22 cellular contexts compared by ENCODE assay signal in the genomic region with DNA sequence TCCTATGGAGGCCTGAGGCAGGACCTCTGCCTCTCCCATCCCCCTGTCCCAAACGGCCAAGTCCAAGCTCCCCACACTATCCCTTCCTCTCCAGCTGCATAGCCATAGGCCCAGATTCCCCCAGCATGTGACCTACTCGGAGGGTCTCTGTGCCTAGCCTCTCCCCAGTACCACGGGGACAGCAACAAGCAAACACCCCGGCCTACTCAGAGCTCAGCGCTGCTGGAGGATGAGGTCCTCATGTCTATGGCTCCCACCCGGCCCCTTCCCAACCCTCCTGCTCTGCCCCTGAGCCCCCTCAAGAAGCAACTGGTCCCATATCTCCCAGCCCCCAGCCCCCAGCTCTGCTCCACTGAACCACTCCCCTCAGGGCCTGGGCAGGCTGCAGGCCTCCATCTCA. TPM values are rescaled to one million over a fixed set of nuclear protein-coding genes. Genes with fewer than 3 reads are reported as not detected.
DNase-seq lines count a peak whose midpoint lies in the region; ATAC-seq and TF ChIP-seq lines count a peak whose summit lies in the region.
"Had no signal": no experiment of that assay in that cellular context is flagged by ENCODE, and none has a peak within 500 bp of the region (broad histone marks: within the 10 kb centered on the region; RNA-seq: fewer than 3 reads in every experiment).

No MANE protein-coding gene starts in this region.

- peaks cover 81% of the 10 kb centered on the region for H3K36me3 ChIP-seq in CD4-positive, CD25-positive, alpha-beta regulatory T cell (ENCODE audit: control insufficient read depth, insufficient read depth, low read length)
- peaks cover 77% of the 10 kb centered on the region for H3K36me3 ChIP-seq in CD4-positive, alpha-beta memory T cell (ENCODE audit: insufficient read depth, low read length)
- no peaks in the 10 kb centered on the region for H3K36me3 ChIP-seq in neural progenitor cell
- H3K36me3 ChIP-seq in suprapubic skin: peaks cover 37% of the 10 kb centered on the region

- no peaks in the 10 kb centered on the region for H4K20me1 ChIP-seq in neural progenitor cell (ENCODE audit: low read depth)

- H3K79me2 ChIP-seq in neural progenitor cell (ENCODE audit: low read depth): no peaks in the 10 kb centered on the region

- H3K27me3 ChIP-seq in CD4-positive, CD25-positive, alpha-beta regulatory T cell (ENCODE audit: control insufficient read depth, insufficient read depth, low read length): no peaks in the 10 kb centered on the region
- H3K27me3 ChIP-seq in CD4-positive, alpha-beta memory T cell (ENCODE audit: insufficient read depth, low read length): no peaks in the 10 kb centered on the region
- H3K27me3 ChIP-seq in neural progenitor cell (no peaks in the 10 kb centered on the region), suprapubic skin (no peaks in the 10 kb centered on the region)
- H3K27me3 ChIP-seq: body of pancreas, heart left ventricle, tibial artery had no signal

- H3K27ac Mint-ChIP-seq in CD4-positive, CD25-positive, alpha-beta regulatory T cell: peak overlapping the region; percentile 58 to 90 (median 89)
- H3K27ac Mint-ChIP-seq in CD4-positive, alpha-beta memory T cell: peak overlapping the region in 6 of 7 donors; percentile 27 to 90 (median 76)
- peak overlapping the region; percentile 58 for H3K27ac Mint-ChIP-seq in activated naive CD8-positive, alpha-beta T cell treated with anti-CD3 and anti-CD28 coated beads for 36 hours
- peak overlapping the region; percentile 28 for H3K27ac Mint-ChIP-seq in neural progenitor cell

- intact Hi-C loops in CD4-positive, alpha-beta memory T cell (cut with micrococcal nuclease): no loop called here

- H3K4me3 ChIP-seq in CD4-positive, CD25-positive, alpha-beta regulatory T cell (ENCODE audit: low read depth, low read length): no peak overlapping the region
- H3K4me3 ChIP-seq in CD4-positive, alpha-beta memory T cell (ENCODE audit: low read length in 2 of 2): no peak overlapping the region
- no peak overlapping the region for H3K4me3 ChIP-seq in neural progenitor cell
- no peak overlapping the region for H3K4me3 ChIP-seq in suprapubic skin
- H3K4me3 ChIP-seq: body of pancreas, heart left ventricle, SK-N-MC, tibial artery had no signal

- POLR2A ChIA-PET in CD4-positive, alpha-beta memory T cell (lab: Charles Lee; ENCODE audit: partially characterized antibody): interaction anchor here (0.6 to 1.3 kb wide), 6 partner anchors 10 to 82 kb away, joined by 3 to 6 read pairs (median 4); no protein-coding TSS in a partner anchor

- peak overlapping the region in 1 of 4 donors; percentile 35 for H3K4me3 Mint-ChIP-seq in CD4-positive, CD25-positive, alpha-beta regulatory T cell
- no peak overlapping the region for H3K4me3 Mint-ChIP-seq in CD4-positive, alpha-beta memory T cell
- no peak overlapping the region for H3K4me3 Mint-ChIP-seq in activated naive CD8-positive, alpha-beta T cell treated with anti-CD3 and anti-CD28 coated beads for 36 hours
- H3K4me3 Mint-ChIP-seq in neural progenitor cell: no peak overlapping the region
- H3K4me3 Mint-ChIP-seq: activated T-cell treated with anti-CD3 and anti-CD28 coated beads, Interleukin-2, amount 50 U/mL, for 4 hours; stimulated activated naive CD8-positive, alpha-beta T cell treated with anti-CD3 and anti-CD28 coated beads, Interleukin-15, amount 100 ng/mL, for 72 hours; WTC11 had no signal

- H3K9me3 Mint-ChIP-seq in CD4-positive, CD25-positive, alpha-beta regulatory T cell: no peaks in the 10 kb centered on the region
- no peaks in the 10 kb centered on the region for H3K9me3 Mint-ChIP-seq in CD4-positive, alpha-beta memory T cell
- H3K9me3 Mint-ChIP-seq in activated naive CD8-positive, alpha-beta T cell treated with anti-CD3 and anti-CD28 coated beads for 36 hours: no peaks in the 10 kb centered on the region
- no peaks in the 10 kb centered on the region for H3K9me3 Mint-ChIP-seq in neural progenitor cell
- H3K9me3 Mint-ChIP-seq: activated T-cell treated with anti-CD3 and anti-CD28 coated beads, Interleukin-2, amount 50 U/mL, for 4 hours; stimulated activated naive CD8-positive, alpha-beta T cell treated with anti-CD3 and anti-CD28 coated beads, Interleukin-15, amount 100 ng/mL, for 72 hours had no signal

- no peak overlapping the region for H3K9ac ChIP-seq in neural progenitor cell

- WGBS in suprapubic skin: 93% methylated on average over 6 of the region's 6 CpGs

- CTCF ChIA-PET in CD4-positive, alpha-beta memory T cell (lab: Charles Lee; ENCODE audit: partially characterized antibody): interaction anchor here (7.6 kb wide), 1 partner anchor 58 kb away, joined by 68 read pairs; no protein-coding TSS in a partner anchor

- peaks cover 5% of the 10 kb centered on the region for H3K4me1 ChIP-seq in CD4-positive, CD25-positive, alpha-beta regulatory T cell (ENCODE audit: control insufficient read depth, insufficient read depth, low read length, poor library complexity, severe bottlenecking)
- H3K4me1 ChIP-seq in CD4-positive, alpha-beta memory T cell (ENCODE audit: insufficient read depth, low read length): peaks cover 23% of the 10 kb centered on the region
- peaks cover 15% of the 10 kb centered on the region for H3K4me1 ChIP-seq in neural progenitor cell
- no peaks in the 10 kb centered on the region for H3K4me1 ChIP-seq in suprapubic skin
- H3K4me1 ChIP-seq: body of pancreas, tibial artery had no signal

- no peak for ATAC-seq in CD4-positive, CD25-positive, alpha-beta regulatory T cell (ENCODE audit: low read depth in 2 of 2)
- ATAC-seq: activated T-cell treated with anti-CD3 and anti-CD28 coated beads, Interleukin-2, amount 50 U/mL, for 4 hours; body of pancreas; heart left ventricle; stimulated activated naive CD8-positive, alpha-beta T cell treated with anti-CD3 and anti-CD28 coated beads, Interleukin-15, amount 100 ng/mL, for 72 hours; WTC11 had no signal

- H3K9me3 ChIP-seq in CD4-positive, CD25-positive, alpha-beta regulatory T cell (ENCODE audit: control insufficient read depth in 2 of 2, low read length in 2 of 2): no peaks in the 10 kb centered on the region
- H3K9me3 ChIP-seq in CD4-positive, alpha-beta memory T cell (ENCODE audit: control insufficient read depth in 1 of 2, low read length in 2 of 2): no peaks in the 10 kb centered on the region
- no peaks in the 10 kb centered on the region for H3K9me3 ChIP-seq in neural progenitor cell (ENCODE audit: low read depth)
- H3K9me3 ChIP-seq in suprapubic skin: no peaks in the 10 kb centered on the region
- H3K9me3 ChIP-seq: body of pancreas, heart left ventricle, tibial artery had no signal

- no peak for TF ChIP-seq EP300 in suprapubic skin (IDR thresholded peaks at IDR 0.05)

- TF ChIP-seq POLR2A in suprapubic skin (IDR thresholded peaks at IDR 0.05): no peak

- TF ChIP-seq CTCF in neural progenitor cell (IDR thresholded peaks at IDR 0.05): no peak
- TF ChIP-seq CTCF in suprapubic skin (IDR thresholded peaks at IDR 0.05): no peak

- H3K4me1 Mint-ChIP-seq in CD4-positive, CD25-positive, alpha-beta regulatory T cell: peaks cover 3 to 53% (median 23%) of the 10 kb centered on the region in 4 donors
- H3K4me1 Mint-ChIP-seq in CD4-positive, alpha-beta memory T cell: peaks cover 16 to 43% (median 34%) of the 10 kb centered on the region in 4 donors
- H3K4me1 Mint-ChIP-seq in activated naive CD8-positive, alpha-beta T cell treated with anti-CD3 and anti-CD28 coated beads for 36 hours: peaks cover 2% of the 10 kb centered on the region
- peaks cover 35% of the 10 kb centered on the region for H3K4me1 Mint-ChIP-seq in neural progenitor cell

- no peaks in the 10 kb centered on the region for H3F3A ChIP-seq in neural progenitor cell (ENCODE audit: low read depth)

- DNase-seq in CD4-positive, CD25-positive, alpha-beta regulatory T cell: no peak
- DNase-seq in CD4-positive, alpha-beta memory T cell: no peak
- no peak for DNase-seq in activated naive CD8-positive, alpha-beta T cell treated with anti-CD3 and anti-CD28 coated beads for 36 hours
- DNase-seq in neural progenitor cell (ENCODE audit: low spot score): no peak
- DNase-seq in HCEC 1CT: no peak
- DNase-seq in suprapubic skin (ENCODE audit: low spot score in 2 of 2): no peak
- no peak for DNase-seq in cerebellar nuclear complex (lab: John Stamatoyannopoulos, UW)
- DNase-seq: activated CD4-positive, alpha-beta T cell treated with anti-CD3 and anti-CD28 coated beads, Interleukin-2, amount 50 U/mL, for 48 hours; activated T-cell treated with anti-CD3 and anti-CD28 coated beads, Interleukin-2, amount 50 U/mL, for 4 hours; body of pancreas; effector CD8-positive, alpha-beta T cell; foreskin fibroblast; heart left ventricle; NCI-H1048; NCI-H187 treated with DMSO at 0.1 percent for 48 hours; nucleus accumbens; retina; stimulated activated CD4-positive, alpha-beta T cell treated with anti-CD3 and anti-CD28 coated beads, Interleukin-4, amount 100 ng/mL, for 4 hours; stimulated activated naive CD8-positive, alpha-beta T cell treated with anti-CD3 and anti-CD28 coated beads, Interleukin-15, amount 100 ng/mL, for 72 hours; tibial artery had no signal

- peaks cover 49% of the 10 kb centered on the region for H3K36me3 Mint-ChIP-seq in CD4-positive, CD25-positive, alpha-beta regulatory T cell
- H3K36me3 Mint-ChIP-seq in CD4-positive, alpha-beta memory T cell: peaks cover 66 to 94% of the 10 kb centered on the region in 2 donors
- H3K36me3 Mint-ChIP-seq in activated naive CD8-positive, alpha-beta T cell treated with anti-CD3 and anti-CD28 coated beads for 36 hours: no peaks in the 10 kb centered on the region
- H3K36me3 Mint-ChIP-seq in neural progenitor cell: peaks cover 13% of the 10 kb centered on the region

- no peak overlapping the region for H3K4me2 ChIP-seq in neural progenitor cell

- H3K27ac ChIP-seq in CD4-positive, CD25-positive, alpha-beta regulatory T cell (ENCODE audit: insufficient read depth, low read length, poor library complexity, severe bottlenecking): peak overlapping the region; percentile 6
- no peak overlapping the region for H3K27ac ChIP-seq in CD4-positive, alpha-beta memory T cell (ENCODE audit: low read depth, low read length)
- H3K27ac ChIP-seq in neural progenitor cell (no peak overlapping the region), suprapubic skin (no peak overlapping the region)
- H3K27ac ChIP-seq: body of pancreas, heart left ventricle, SK-N-MC, tibial artery had no signal

- no peaks in the 10 kb centered on the region for H3K27me3 Mint-ChIP-seq in CD4-positive, CD25-positive, alpha-beta regulatory T cell
- H3K27me3 Mint-ChIP-seq in CD4-positive, alpha-beta memory T cell: no peaks in the 10 kb centered on the region
- no peaks in the 10 kb centered on the region for H3K27me3 Mint-ChIP-seq in activated naive CD8-positive, alpha-beta T cell treated with anti-CD3 and anti-CD28 coated beads for 36 hours
- H3K27me3 Mint-ChIP-seq in neural progenitor cell (ENCODE audit: insufficient read depth, low read depth): no peaks in the 10 kb centered on the region
- H3K27me3 Mint-ChIP-seq: stimulated activated naive CD8-positive, alpha-beta T cell treated with anti-CD3 and anti-CD28 coated beads, Interleukin-15, amount 100 ng/mL, for 72 hours had no signal

- H2AFZ ChIP-seq in neural progenitor cell (replicated peaks): no peak overlapping the region

RNA-seq across cellular contexts. Expression of a gene that starts 24.2 kb away (rescaled TPM):
- total RNA-seq in CD4-positive, CD25-positive, alpha-beta regulatory T cell: 213 TPM
- 100 to 1,000 TPM; 361 to 410 (median 381) TPM for polyA plus RNA-seq in CD4-positive, CD25-positive, alpha-beta regulatory T cell
- 100 to 1,000 TPM; 296 to 306 TPM for total RNA-seq in CD4-positive, alpha-beta memory T cell
- polyA plus RNA-seq in CD4-positive, alpha-beta memory T cell: 100 to 1,000 TPM; 544 to 586 TPM
- total RNA-seq in activated naive CD8-positive, alpha-beta T cell treated with anti-CD3 and anti-CD28 coated beads for 36 hours: 10 to 100 TPM; 34.1 to 35.8 TPM
- total RNA-seq in neural progenitor cell (ENCODE audit: low replicate concordance) (28.9 and 37.2 TPM in 2 replicates), suprapubic skin (10 to 100 TPM; 36.3 to 62.5 (median 53.9) TPM)

Comparison
In these comparisons a context has a peak if more than half of its experiments do, and no peak if none do; other contexts are left out.
1. H3K27ac Mint-ChIP-seq: peak in every context shown above with its lines; median percentile 89 in CD4-positive, CD25-positive, alpha-beta regulatory T cell; 76 in CD4-positive, alpha-beta memory T cell; 58 in activated naive CD8-positive, alpha-beta T cell treated with anti-CD3 and anti-CD28 coated beads for 36 hours; 28 in neural progenitor cell.